7 cellular contexts compared by ENCODE assay signal in genomic region chr14:78848234-78848820, GRCh38.
DNase-seq lines count a peak whose midpoint lies in the region; ATAC-seq, FAIRE-seq and TF ChIP-seq lines count a peak whose summit lies in the region.

No MANE protein-coding gene starts in this region.

- TF ChIP-seq CTCF in astrocyte of the spinal cord (IDR thresholded peaks at IDR 0.05; ENCODE audit: low read depth, low read length) (peak; percentile 91), upper lobe of left lung (IDR thresholded peaks at IDR 0.05) (peak in 5 of 6 experiments; percentile 61 to 77 (median 70))

- 23 to 27% methylated on average over 6 of the region's 6 CpGs for WGBS in upper lobe of left lung, 2 donors

- H3K27me3 ChIP-seq in upper lobe of left lung = no peaks in the 10 kb centered on the region

- no peak for TF ChIP-seq EP300 in upper lobe of left lung (IDR thresholded peaks at IDR 0.05)

- peak; percentile 44 for DNase-seq in EH (ENCODE audit: low read depth)
- DNase-seq in GM19239 (ENCODE audit: insufficient read length, low spot score) = peak; percentile 6
- DNase-seq in NCI-H460 (ENCODE audit: extremely low read depth, low read depth) = peak; percentile 48
- DNase-seq in astrocyte of the spinal cord (ENCODE audit: low read depth, low spot score) = peak; percentile 30
- peak; percentile 70 for DNase-seq in islet precursor cell
- no peak for DNase-seq in upper lobe of left lung

- H3K27ac ChIP-seq in upper lobe of left lung = no peak overlapping the region

- H3K4me3 ChIP-seq in astrocyte of the spinal cord (ENCODE audit: low read depth, low read length) (no peak overlapping the region), upper lobe of left lung (no peak overlapping the region)

- H3K9me3 ChIP-seq in upper lobe of left lung = no peaks in the 10 kb centered on the region

- no peak for TF ChIP-seq POLR2A in upper lobe of left lung (IDR thresholded peaks at IDR 0.05)

- no peaks in the 10 kb centered on the region for H3K36me3 ChIP-seq in upper lobe of left lung

- in situ Hi-C loops in astrocyte of the spinal cord (cut with HindIII; ENCODE audit: low sequenced_read_pairs) = no loop called here

- peak; percentile 71 for FAIRE-seq in GM19239 (lab: Jason Lieb, UNC)

- ATAC-seq in HG03175 (IDR thresholded peaks at IDR 0.05; ENCODE audit: unreplicated experiment) (peak; percentile 90), upper lobe of left lung (ENCODE audit: low FRiP score in 2 of 2) (no peak)

- H3K4me1 ChIP-seq in upper lobe of left lung = no peaks in the 10 kb centered on the region

Comparison
In these comparisons a context has a peak if more than half of its experiments do, and no peak if none do; other contexts are left out.
1. DNase-seq: peak in EH (single experiment), GM19239 (single experiment), NCI-H460 (single experiment), astrocyte of the spinal cord (single experiment) and islet precursor cell (single experiment); none in upper lobe of left lung (0 of 2).